ENCODE assay signal across 8 cellular contexts in genomic region chr11:4186464-4187054, GRCh38.
DNase-seq lines count a peak whose midpoint lies in the region; ATAC-seq and TF ChIP-seq lines count a peak whose summit lies in the region.

No MANE protein-coding gene starts in this region.

- ATAC-seq in right cardiac atrium (no peak), GM19467 (IDR thresholded peaks at IDR 0.05; ENCODE audit: unreplicated experiment) (no peak)

- DNase-seq in right atrium auricular region (ENCODE audit: low spot score), result peak; percentile 55
- no peak for DNase-seq in right cardiac atrium
- no peak for DNase-seq in breast epithelium (ENCODE audit: low spot score in 2 of 2)
- no peak for DNase-seq in A172 (ENCODE audit: low spot score)
- no peak for DNase-seq in NCI-H1694 (lab: John Stamatoyannopoulos, UW)
- DNase-seq in cerebellar cortex (ENCODE audit: low spot score), result no peak

- H3K27me3 ChIP-seq in right atrium auricular region, result no peaks in the 10 kb centered on the region
- no peaks in the 10 kb centered on the region for H3K27me3 ChIP-seq in right cardiac atrium (ENCODE audit: control insufficient read depth, insufficient read depth)
- H3K27me3 ChIP-seq in breast epithelium, result no peaks in the 10 kb centered on the region
- H3K27me3 ChIP-seq in mucosa of rectum (ENCODE audit: control insufficient read depth in 2 of 2, insufficient read depth in 2 of 2, low read length in 2 of 2), result no peaks in the 10 kb centered on the region

- H3K36me3 ChIP-seq in right atrium auricular region (no peaks in the 10 kb centered on the region), breast epithelium (no peaks in the 10 kb centered on the region), mucosa of rectum (ENCODE audit: control insufficient read depth in 2 of 2, insufficient read depth in 2 of 2, low read length in 2 of 2) (no peaks in the 10 kb centered on the region)

- intact Hi-C loops in right cardiac atrium (cut with DNase I), result loop anchor here (1.0 to 5.0 kb wide), 6 partner anchors 301 to 356 kb away; no protein-coding TSS in a partner anchor
- intact Hi-C loops in breast epithelium (cut with DNase I; ENCODE audit: low total_unique reads), result no loop called here

- no peak for TF ChIP-seq CTCF in right atrium auricular region (IDR thresholded peaks at IDR 0.05)
- TF ChIP-seq CTCF in breast epithelium (IDR thresholded peaks at IDR 0.05), result no peak

- H3K27ac ChIP-seq in right atrium auricular region (peak overlapping the region in 1 of 2 donors; percentile 77), right cardiac atrium (ENCODE audit: low read length) (no peak overlapping the region), breast epithelium (no peak overlapping the region), mucosa of rectum (ENCODE audit: low read depth in 2 of 2, low read length in 2 of 2) (no peak overlapping the region)

- TF ChIP-seq POLR2A in breast epithelium (IDR thresholded peaks at IDR 0.05), result no peak

- H3K9ac ChIP-seq in mucosa of rectum (ENCODE audit: low read depth in 1 of 2, low read length in 2 of 2), result no peak overlapping the region

- H3K4me1 ChIP-seq in right atrium auricular region, result peaks cover 0 to 23% of the 10 kb centered on the region in 2 donors
- no peaks in the 10 kb centered on the region for H3K4me1 ChIP-seq in right cardiac atrium (ENCODE audit: control insufficient read depth, insufficient read depth, low read length)
- H3K4me1 ChIP-seq in breast epithelium, result no peaks in the 10 kb centered on the region
- H3K4me1 ChIP-seq in mucosa of rectum (ENCODE audit: control insufficient read depth in 2 of 2, insufficient read depth in 2 of 2, low read length in 2 of 2), result peaks cover 4% of the 10 kb centered on the region in 2 donors

- 38% methylated on average over 9 of the region's 9 CpGs for WGBS in right cardiac atrium

- peak overlapping the region in 1 of 2 donors; percentile 67 for H3K4me3 ChIP-seq in right atrium auricular region
- H3K4me3 ChIP-seq in right cardiac atrium (ENCODE audit: low read length), result no peak overlapping the region
- peak overlapping the region; percentile 51 to 68 (median 59) for H3K4me3 ChIP-seq in breast epithelium
- peak overlapping the region; percentile 63 to 68 for H3K4me3 ChIP-seq in mucosa of rectum (ENCODE audit: low read length in 2 of 2)

- H3K9me3 ChIP-seq in right atrium auricular region, result no peaks in the 10 kb centered on the region
- H3K9me3 ChIP-seq in right cardiac atrium (ENCODE audit: control insufficient read depth, low read length), result no peaks in the 10 kb centered on the region
- H3K9me3 ChIP-seq in breast epithelium, result no peaks in the 10 kb centered on the region
- no peaks in the 10 kb centered on the region for H3K9me3 ChIP-seq in mucosa of rectum (ENCODE audit: control insufficient read depth in 2 of 2, low read length in 2 of 2)
